In the genomic region with DNA sequence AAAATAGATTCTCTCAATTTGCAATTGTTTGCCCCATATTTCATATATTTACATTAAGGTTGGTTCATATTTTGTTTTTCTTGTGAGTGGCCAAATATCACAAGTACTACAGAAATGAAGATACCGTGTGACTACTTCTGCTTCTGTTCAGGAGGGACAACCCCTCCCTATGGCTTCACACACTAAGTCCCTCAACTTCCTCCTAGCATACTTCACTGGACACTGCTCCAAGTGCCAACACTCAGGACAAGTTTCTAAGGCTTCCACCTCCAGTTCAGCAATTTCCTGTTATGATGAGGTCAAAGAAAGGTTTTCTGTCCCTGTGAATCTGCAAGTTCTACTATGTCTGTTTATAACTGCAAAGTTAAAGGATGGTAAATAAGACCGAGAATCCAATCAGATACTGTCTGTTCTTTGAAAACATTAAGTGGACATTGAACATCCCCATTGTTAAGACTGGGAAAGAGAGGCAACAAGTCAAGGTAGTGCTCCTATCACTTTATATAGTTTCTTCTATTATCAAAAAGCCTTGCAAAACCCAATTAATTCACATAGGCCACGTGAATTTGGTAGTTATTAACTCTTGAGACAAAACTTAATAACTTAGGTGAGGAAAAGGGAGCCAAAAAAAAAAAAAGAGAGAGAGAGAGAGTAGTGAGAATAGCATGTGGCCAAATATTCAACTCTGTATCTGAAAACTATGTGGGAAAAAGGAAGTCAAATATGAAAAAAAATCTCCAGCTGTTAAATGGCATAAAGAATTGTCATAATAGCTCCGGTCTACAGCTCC, we compare ENCODE assay signal across 8 cellular contexts.
DNase-seq lines count a peak whose midpoint lies in the region; ATAC-seq, FAIRE-seq and TF ChIP-seq lines count a peak whose summit lies in the region.

No MANE protein-coding gene starts in this region.

- H3K27ac ChIP-seq in substantia nigra (ENCODE audit: low read depth, low read length, poor library complexity, severe bottlenecking): no peak overlapping the region

- H3K36me3 Mint-ChIP-seq in endothelial cell (ENCODE audit: low read depth, unreplicated experiment) (no peaks in the 10 kb centered on the region), progenitor cell of endocrine pancreas (ENCODE audit: insufficient read depth) (no peaks in the 10 kb centered on the region)

- H3K4me3 Mint-ChIP-seq in endothelial cell (ENCODE audit: unreplicated experiment) (peak overlapping the region; percentile 88), progenitor cell of endocrine pancreas (ENCODE audit: low read depth) (peak overlapping the region; percentile 74)

- ATAC-seq in GM21825 (IDR thresholded peaks at IDR 0.05; ENCODE audit: unreplicated experiment): peak; percentile 99

- FAIRE-seq in GM12892 (lab: Jason Lieb, UNC): peak; percentile 53

- DNase-seq in GM12892 (ENCODE audit: insufficient read length) (no peak), LNCaP clone FGC (ENCODE audit: low read depth) (no peak), endothelial cell (ENCODE audit: low spot score) (no peak), progenitor cell of endocrine pancreas (ENCODE audit: low spot score, unreplicated experiment) (no peak), OCI-M2 (lab: John Stamatoyannopoulos, UW; ENCODE audit: unreplicated experiment) (no peak), substantia nigra (lab: John Stamatoyannopoulos, UW) (no peak), NCI-H2196 treated with DMSO at 0.1 percent for 48 hours (lab: John Stamatoyannopoulos, UW; ENCODE audit: unreplicated experiment) (no peak)

- H3K9me3 Mint-ChIP-seq in endothelial cell (ENCODE audit: unreplicated experiment): no peaks in the 10 kb centered on the region
- H3K9me3 Mint-ChIP-seq in progenitor cell of endocrine pancreas (ENCODE audit: low read depth): no peaks in the 10 kb centered on the region

- H3K27me3 Mint-ChIP-seq in endothelial cell (ENCODE audit: unreplicated experiment) (no peaks in the 10 kb centered on the region), progenitor cell of endocrine pancreas (no peaks in the 10 kb centered on the region)

- peak overlapping the region; percentile 41 for H3K4me3 ChIP-seq in LNCaP clone FGC (ENCODE audit: low read depth, low read length)

- TF ChIP-seq CTCF in LNCaP clone FGC (IDR thresholded peaks at IDR 0.05; ENCODE audit: control insufficient read depth, extremely low read depth, insufficient read depth): no peak
- TF ChIP-seq CTCF in endothelial cell (IDR thresholded peaks at IDR 0.05; ENCODE audit: unreplicated experiment): no peak
- TF ChIP-seq CTCF in progenitor cell of endocrine pancreas (IDR thresholded peaks at IDR 0.05; ENCODE audit: unreplicated experiment): no peak

- TF ChIP-seq POLR2A in GM12892 (IDR thresholded peaks at IDR 0.05; ENCODE audit: low read depth, low read length): no peak

- H3K27ac Mint-ChIP-seq in endothelial cell (ENCODE audit: unreplicated experiment) (peak overlapping the region; percentile 70), progenitor cell of endocrine pancreas (peak overlapping the region; percentile 76)

- peaks cover 9% of the 10 kb centered on the region for H3K4me1 Mint-ChIP-seq in endothelial cell (ENCODE audit: unreplicated experiment)
- peaks cover 2% of the 10 kb centered on the region for H3K4me1 Mint-ChIP-seq in progenitor cell of endocrine pancreas (ENCODE audit: low read depth)
